10 cellular contexts compared by ENCODE assay signal in genomic region chr16:4324871-4325740, GRCh38. TPM values are rescaled to one million over a fixed set of nuclear protein-coding genes. Genes with fewer than 3 reads are reported as not detected.
DNase-seq lines count a peak whose midpoint lies in the region; ATAC-seq and TF ChIP-seq lines count a peak whose summit lies in the region.
"Had no signal": no experiment of that assay in that cellular context is flagged by ENCODE, and none has a peak within 500 bp of the region (broad histone marks: within the 10 kb centered on the region; RNA-seq: fewer than 3 reads in every experiment).

No MANE protein-coding gene starts in this region.

- no peak for TF ChIP-seq EP300 in transverse colon (IDR thresholded peaks at IDR 0.05; ENCODE audit: low read depth)

- 61% methylated on average over 16 of the region's 16 CpGs; no CpG with 5 or more reads in 1 of the 2 donors for WGBS in transverse colon (ENCODE audit: low coverage in 1 of 2), 2 donors

- ATAC-seq in activated naive CD8-positive, alpha-beta T cell treated with anti-CD3 and anti-CD28 coated beads, Interleukin-2, amount 10 ng/mL, durations not matched to agents 7 days and 5 days (ENCODE audit: low read depth), result no peak
- ATAC-seq in WTC11 (no peak), HG03354 (IDR thresholded peaks at IDR 0.05; ENCODE audit: poor library complexity, severe bottlenecking, unreplicated experiment) (no peak)

- CTCF ChIA-PET in WTC11 (lab: Charles Lee), result interaction anchor here (1.0 to 9.3 kb wide), 15 partner anchors 8 to 78 kb away, joined by 3 to 185 read pairs (median 18); partner anchors contain the start of genes GLIS2, PAM16 and TFAP4

- no peaks in the 10 kb centered on the region for H3K4me1 Mint-ChIP-seq in activated naive CD8-positive, alpha-beta T cell treated with anti-CD3 and anti-CD28 coated beads, Interleukin-2, amount 10 ng/mL, durations not matched to agents 7 days and 5 days
- H3K4me1 Mint-ChIP-seq in activated naive CD8-positive, alpha-beta T cell treated with anti-CD3 and anti-CD28 coated beads for 36 hours, result peaks cover 4% of the 10 kb centered on the region
- H3K4me1 Mint-ChIP-seq in WTC11 (peaks cover 28% of the 10 kb centered on the region), mesothelial cell of epicardium (peaks cover 52% of the 10 kb centered on the region)

- no peak overlapping the region for H3K27ac Mint-ChIP-seq in activated naive CD8-positive, alpha-beta T cell treated with anti-CD3 and anti-CD28 coated beads, Interleukin-2, amount 10 ng/mL, durations not matched to agents 7 days and 5 days
- no peak overlapping the region for H3K27ac Mint-ChIP-seq in activated naive CD8-positive, alpha-beta T cell treated with anti-CD3 and anti-CD28 coated beads for 36 hours
- H3K27ac Mint-ChIP-seq in WTC11, result peak overlapping the region; percentile 32; the same call in 1 of the 2 replicates
- H3K27ac Mint-ChIP-seq in mesothelial cell of epicardium, result peak overlapping the region; percentile 82

- intact Hi-C loops in transverse colon (cut with DNase I; ENCODE audit: low total_unique reads), result no loop called here

- POLR2A ChIA-PET in activated naive CD8-positive, alpha-beta T cell treated with anti-CD3 and anti-CD28 coated beads, Interleukin-2, amount 10 ng/mL, durations not matched to agents 7 days and 5 days (lab: Charles Lee), result no interaction called here
- POLR2A ChIA-PET in WTC11 (lab: Charles Lee), result interaction anchor here (1.2 to 1.3 kb wide), 2 partner anchors 35 to 79 kb away, joined by 3 read pairs; no protein-coding TSS in a partner anchor

- in situ Hi-C loops in transverse colon (cut with MboI; ENCODE audit: low pct_ligation_motif_present in 1 of 4, low pct_unique_long_range_greater_than_20kb in 1 of 4, low sequenced_read_pairs in 3 of 4), result loop anchor here in 1 of 4 donors (25.0 kb wide), 1 partner anchor 138 kb away; no protein-coding TSS in a partner anchor

- H3K36me3 Mint-ChIP-seq in activated naive CD8-positive, alpha-beta T cell treated with anti-CD3 and anti-CD28 coated beads, Interleukin-2, amount 10 ng/mL, durations not matched to agents 7 days and 5 days, result no peaks in the 10 kb centered on the region
- no peaks in the 10 kb centered on the region for H3K36me3 Mint-ChIP-seq in activated naive CD8-positive, alpha-beta T cell treated with anti-CD3 and anti-CD28 coated beads for 36 hours
- H3K36me3 Mint-ChIP-seq in WTC11 (no peaks in the 10 kb centered on the region), mesothelial cell of epicardium (no peaks in the 10 kb centered on the region)

- no peak overlapping the region for H3K4me3 ChIP-seq in transverse colon
- H3K4me3 ChIP-seq: SJCRH30 had no signal

- peaks cover 17% of the 10 kb centered on the region for H3K27me3 ChIP-seq in transverse colon
- H3K27me3 ChIP-seq: foreskin keratinocyte, SJCRH30 had no signal

- H3K9me3 ChIP-seq in transverse colon, result no peaks in the 10 kb centered on the region
- H3K9me3 ChIP-seq: SJCRH30 had no signal

- H3K4me1 ChIP-seq in transverse colon, result peaks cover 20 to 68% (median 54%) of the 10 kb centered on the region in 4 donors

- peak; percentile 28 for DNase-seq in activated naive CD8-positive, alpha-beta T cell treated with anti-CD3 and anti-CD28 coated beads, Interleukin-2, amount 10 ng/mL, durations not matched to agents 7 days and 5 days
- no peak for DNase-seq in activated naive CD8-positive, alpha-beta T cell treated with anti-CD3 and anti-CD28 coated beads for 36 hours
- DNase-seq in WTC11 (ENCODE audit: low spot score), result no peak
- peak in 1 of 2 experiments; percentile 36 for DNase-seq in mesothelial cell of epicardium (ENCODE audit: low spot score in 2 of 2, unreplicated experiment in 2 of 2)
- DNase-seq in transverse colon, result no peak
- no peak for DNase-seq in UCSD-AML1 (lab: John Stamatoyannopoulos, UW; ENCODE audit: unreplicated experiment)
- DNase-seq in cerebellar nuclear complex (lab: John Stamatoyannopoulos, UW), result no peak
- DNase-seq: foreskin keratinocyte had no signal

- no peak for TF ChIP-seq POLR2A in transverse colon (IDR thresholded peaks at IDR 0.05)

- H3K27me3 Mint-ChIP-seq in activated naive CD8-positive, alpha-beta T cell treated with anti-CD3 and anti-CD28 coated beads, Interleukin-2, amount 10 ng/mL, durations not matched to agents 7 days and 5 days, result peaks cover 9% of the 10 kb centered on the region
- no peaks in the 10 kb centered on the region for H3K27me3 Mint-ChIP-seq in activated naive CD8-positive, alpha-beta T cell treated with anti-CD3 and anti-CD28 coated beads for 36 hours
- H3K27me3 Mint-ChIP-seq in WTC11 (ENCODE audit: low read depth), result no peaks in the 10 kb centered on the region
- no peaks in the 10 kb centered on the region for H3K27me3 Mint-ChIP-seq in mesothelial cell of epicardium (ENCODE audit: low read depth)

- TF ChIP-seq CTCF in WTC11 (IDR thresholded peaks at IDR 0.05) (no peak), mesothelial cell of epicardium (IDR thresholded peaks at IDR 0.05; ENCODE audit: unreplicated experiment) (no peak), transverse colon (IDR thresholded peaks at IDR 0.05) (no peak)

- no peaks in the 10 kb centered on the region for H3K9me3 Mint-ChIP-seq in activated naive CD8-positive, alpha-beta T cell treated with anti-CD3 and anti-CD28 coated beads, Interleukin-2, amount 10 ng/mL, durations not matched to agents 7 days and 5 days
- no peaks in the 10 kb centered on the region for H3K9me3 Mint-ChIP-seq in activated naive CD8-positive, alpha-beta T cell treated with anti-CD3 and anti-CD28 coated beads for 36 hours
- H3K9me3 Mint-ChIP-seq in WTC11 (no peaks in the 10 kb centered on the region), mesothelial cell of epicardium (no peaks in the 10 kb centered on the region)

- no peaks in the 10 kb centered on the region for H3K36me3 ChIP-seq in transverse colon
- H3K36me3 ChIP-seq: SJCRH30 had no signal

- H3K27ac ChIP-seq in transverse colon, result peak overlapping the region; percentile 74 to 91 (median 77)
- H3K27ac ChIP-seq: foreskin keratinocyte, SJCRH30 had no signal

- no peak overlapping the region for H3K4me3 Mint-ChIP-seq in activated naive CD8-positive, alpha-beta T cell treated with anti-CD3 and anti-CD28 coated beads, Interleukin-2, amount 10 ng/mL, durations not matched to agents 7 days and 5 days
- H3K4me3 Mint-ChIP-seq in activated naive CD8-positive, alpha-beta T cell treated with anti-CD3 and anti-CD28 coated beads for 36 hours, result no peak overlapping the region
- H3K4me3 Mint-ChIP-seq in WTC11, result no peak overlapping the region
- H3K4me3 Mint-ChIP-seq in mesothelial cell of epicardium, result no peak overlapping the region

TF ChIP-seq in WTC11, 78 proteins besides CTCF, POLR2A, EP300 and RAD21 (continues in another document):
- TF ChIP-seq ZNF281 (CRISPR knock-in tag; IDR thresholded peaks at IDR 0.05) (no peak), ZNF671 (CRISPR knock-in tag; IDR thresholded peaks at IDR 0.05) (no peak), FOXJ3 (CRISPR knock-in tag; IDR thresholded peaks at IDR 0.05; ENCODE audit: borderline replicate concordance) (no peak)

RNA-seq across cellular contexts. Expression of gene GLIS2, which starts 9.2 kb away (rescaled TPM):
- under 1 TPM; 0.14 TPM for total RNA-seq in activated naive CD8-positive, alpha-beta T cell treated with anti-CD3 and anti-CD28 coated beads, Interleukin-2, amount 10 ng/mL, durations not matched to agents 7 days and 5 days
- under 1 TPM; 0.08 to 0.16 TPM for total RNA-seq in activated naive CD8-positive, alpha-beta T cell treated with anti-CD3 and anti-CD28 coated beads for 36 hours
- 19.5 to 23.0 TPM (median 20.1 TPM) in 3 replicates for total RNA-seq in WTC11 (2021)
- 78.2 to 80.3 TPM (median 79.6 TPM) in 3 replicates for total RNA-seq in mesothelial cell of epicardium
- total RNA-seq in transverse colon, result 1 to 10 TPM in 3 of 4 donors, under 1 TPM in 1; 0.68 to 5.0 (median 1.8) TPM

RNA-seq across cellular contexts. Expression of gene PAM16, which starts 26.0 kb away (rescaled TPM):
- total RNA-seq in activated naive CD8-positive, alpha-beta T cell treated with anti-CD3 and anti-CD28 coated beads, Interleukin-2, amount 10 ng/mL, durations not matched to agents 7 days and 5 days, result 10 to 100 TPM; 42.5 to 50.0 TPM
- 10 to 100 TPM; 73.0 to 73.9 TPM for total RNA-seq in activated naive CD8-positive, alpha-beta T cell treated with anti-CD3 and anti-CD28 coated beads for 36 hours
- total RNA-seq in WTC11 (2021) (87.2 to 93.7 TPM (median 88.9 TPM) in 3 replicates), mesothelial cell of epicardium (31.8 to 35.6 TPM (median 33.6 TPM) in 3 replicates), transverse colon (10 to 100 TPM; 26.5 to 40.5 (median 29.2) TPM)

RNA-seq across cellular contexts. Expression of gene VASN, which starts 46.5 kb away (rescaled TPM):
- total RNA-seq in activated naive CD8-positive, alpha-beta T cell treated with anti-CD3 and anti-CD28 coated beads, Interleukin-2, amount 10 ng/mL, durations not matched to agents 7 days and 5 days, result under 1 TPM; 0.11 to 0.20 TPM
- under 1 TPM in 1 of 2 experiments, not detected in 1; 0.08 TPM for total RNA-seq in activated naive CD8-positive, alpha-beta T cell treated with anti-CD3 and anti-CD28 coated beads for 36 hours
- total RNA-seq in WTC11 (2021) (8.0 to 9.1 TPM (median 8.3 TPM) in 3 replicates), mesothelial cell of epicardium (36.7 to 37.6 TPM (median 37.5 TPM) in 3 replicates), transverse colon (10 to 100 TPM in 2 of 4 donors, 1 to 10 TPM in 2; 3.4 to 18.7 (median 9.0) TPM)

RNA-seq across cellular contexts. Expression of gene TFAP4, which starts 52.3 kb away (rescaled TPM):
- 10 to 100 TPM; 20.6 to 23.2 TPM for total RNA-seq in activated naive CD8-positive, alpha-beta T cell treated with anti-CD3 and anti-CD28 coated beads, Interleukin-2, amount 10 ng/mL, durations not matched to agents 7 days and 5 days
- 10 to 100 TPM; 44.2 to 44.9 TPM for total RNA-seq in activated naive CD8-positive, alpha-beta T cell treated with anti-CD3 and anti-CD28 coated beads for 36 hours
- total RNA-seq in WTC11 (2021) (31.9 to 36.5 TPM (median 34.2 TPM) in 3 replicates), mesothelial cell of epicardium (28.8 to 33.7 TPM (median 29.5 TPM) in 3 replicates), transverse colon (1 to 10 TPM; 4.6 to 8.4 (median 6.3) TPM)

Comparison
In these comparisons a context has a peak if more than half of its experiments do, and no peak if none do; other contexts are left out.
1. H3K27ac Mint-ChIP-seq: peak in WTC11 (single experiment) and mesothelial cell of epicardium (single experiment); none in activated naive CD8-positive, alpha-beta T cell treated with anti-CD3 and anti-CD28 coated beads, Interleukin-2, amount 10 ng/mL, durations not matched to agents 7 days and 5 days (single experiment) and activated naive CD8-positive, alpha-beta T cell treated with anti-CD3 and anti-CD28 coated beads for 36 hours (single experiment).